In the genomic region with DNA sequence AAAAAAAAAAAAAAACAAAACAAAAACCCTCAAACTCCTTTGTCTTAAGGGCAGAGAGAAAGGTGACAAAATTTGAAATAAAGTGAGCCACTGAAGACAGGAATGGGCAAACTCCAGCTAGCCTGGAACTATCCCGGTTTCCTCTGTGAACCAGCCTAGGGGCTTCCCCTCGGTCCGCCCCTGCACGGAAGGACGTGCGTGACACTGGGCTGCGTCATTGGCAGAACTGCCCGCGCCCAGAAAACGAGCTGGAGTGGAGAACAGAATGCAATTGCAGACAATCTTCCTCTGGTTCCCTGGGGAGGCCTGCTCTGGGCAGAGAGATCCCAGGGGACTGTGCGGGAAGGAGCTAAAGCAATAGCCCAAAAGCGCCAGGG, we compare ENCODE assay signal across 8 cellular contexts. TPM values are rescaled to one million over a fixed set of nuclear protein-coding genes. Genes with fewer than 3 reads are reported as not detected.
DNase-seq lines count a peak whose midpoint lies in the region; ATAC-seq and TF ChIP-seq lines count a peak whose summit lies in the region.

No MANE protein-coding gene starts in this region.

- peak overlapping the region; percentile 62 to 74 for H3K27ac Mint-ChIP-seq in natural killer cell

- peak in 1 of 2 donors; percentile 49 for TF ChIP-seq POLR2A in thyroid gland (IDR thresholded peaks at IDR 0.05)

- no peaks in the 10 kb centered on the region for H3K9me3 Mint-ChIP-seq in natural killer cell

- 0 to 5% methylated on average over 12 of the region's 12 CpGs for WGBS in thyroid gland, 2 donors

- intact Hi-C loops in natural killer cell (cut with micrococcal nuclease) (no loop called here), thyroid gland (cut with DNase I) (no loop called here)

- peaks cover 12 to 18% of the 10 kb centered on the region in 2 donors for H3K4me1 ChIP-seq in thyroid gland

- H3K9me3 ChIP-seq in thyroid gland = no peaks in the 10 kb centered on the region

- DNase-seq in COLO829 (ENCODE audit: low spot score) (peak; percentile 61), HK-2 (ENCODE audit: unreplicated experiment) (peak; percentile 62), fibroblast of gingiva (ENCODE audit: low read depth) (peak; percentile 84), natural killer cell (peak; percentile 38), thyroid gland (peak; percentile 79 to 82), SHP77 treated with DMSO at 0.1 percent for 48 hours (lab: John Stamatoyannopoulos, UW) (no peak)
- peak; percentile 81 for DNase-seq in activated CD8-positive, alpha-beta memory T cell treated with anti-CD3 and anti-CD28 coated beads, Interleukin-2, amount 50 U/mL, for 48 hours

- H3K27me3 Mint-ChIP-seq in natural killer cell (ENCODE audit: low read depth in 2 of 2) = no peaks in the 10 kb centered on the region

- H3K4me3 Mint-ChIP-seq in natural killer cell = peak overlapping the region; percentile 82

- no peaks in the 10 kb centered on the region for H3K36me3 ChIP-seq in thyroid gland

- peaks cover 40 to 42% of the 10 kb centered on the region in 2 donors for H3K4me1 Mint-ChIP-seq in natural killer cell

- H3K27me3 ChIP-seq in thyroid gland = no peaks in the 10 kb centered on the region

- H3K36me3 Mint-ChIP-seq in natural killer cell = no peaks in the 10 kb centered on the region

- TF ChIP-seq CTCF in natural killer cell (IDR thresholded peaks at IDR 0.05) = no peak
- TF ChIP-seq CTCF in thyroid gland (IDR thresholded peaks at IDR 0.05) = no peak

- peak overlapping the region; percentile 58 to 82 (median 73) for H3K27ac ChIP-seq in thyroid gland

- ATAC-seq in GM19463 (IDR thresholded peaks at IDR 0.05; ENCODE audit: unreplicated experiment) (peak; percentile 43), natural killer cell (peak; percentile 71 to 82 (median 77))

- H3K4me3 ChIP-seq in thyroid gland (replicated peaks in 1 of 3) = peak overlapping the region; percentile 8 to 39 (median 27)

RNA-seq across cellular contexts. Expression of a gene that starts 0.6 kb away (rescaled TPM):
- 10 to 100 TPM in 1 of 3 donors, 1 to 10 TPM in 2; 4.0 to 10.9 (median 5.4) TPM for total RNA-seq in natural killer cell
- total RNA-seq in thyroid gland = 10 to 100 TPM in 2 of 4 donors, 1 to 10 TPM in 2; 5.6 to 12.9 (median 9.0) TPM
